15 cellular contexts compared by ENCODE assay signal in genomic region chr6:20455175-20456075, GRCh38. TPM values are rescaled to one million over a fixed set of nuclear protein-coding genes. Genes with fewer than 3 reads are reported as not detected.
DNase-seq lines count a peak whose midpoint lies in the region; ATAC-seq, FAIRE-seq and TF ChIP-seq lines count a peak whose summit lies in the region.
"Had no signal": no experiment of that assay in that cellular context is flagged by ENCODE, and none has a peak within 500 bp of the region (broad histone marks: within the 10 kb centered on the region; RNA-seq: fewer than 3 reads in every experiment).

No MANE protein-coding gene starts in this region.

- peak; percentile 33 for DNase-seq in AG20443 (ENCODE audit: low spot score)
- DNase-seq in HS-5 (ENCODE audit: low read depth) = peak; percentile 6
- peak; percentile 54 for DNase-seq in bronchial epithelial cell (ENCODE audit: low read depth)
- peak; percentile 80 for DNase-seq in left lobe of liver (ENCODE audit: low spot score)
- DNase-seq in MV-4-11 (lab: John Stamatoyannopoulos, UW) = no peak
- DNase-seq in effector memory CD8-positive, alpha-beta T cell = no peak
- DNase-seq in smooth muscle cell (lab: John Stamatoyannopoulos, UW; ENCODE audit: unreplicated experiment) = no peak
- DNase-seq: activated CD8-positive, alpha-beta memory T cell treated with anti-CD3 and anti-CD28 coated beads, Interleukin-2, amount 50 U/mL, for 4 hours; erythroblast; left lung; NCI-H446 treated with DMSO at 0.1 percent for 48 hours; Peyer's patch; stimulated activated CD4-positive, alpha-beta T cell treated with anti-CD3 and anti-CD28 coated beads, Interleukin-1b, Interleukin-23, amount 100 ng/mL, for 48 hours; stimulated activated naive CD4-positive, alpha-beta T cell had no signal

- H3K27me3 ChIP-seq in bronchial epithelial cell (ENCODE audit: control insufficient read depth, insufficient read depth, low read length) (no peaks in the 10 kb centered on the region), smooth muscle cell (ENCODE audit: low read depth) (no peaks in the 10 kb centered on the region)
- H3K27me3 ChIP-seq: left lung, Peyer's patch had no signal

- H2AFZ ChIP-seq in smooth muscle cell (ENCODE audit: low read depth) = no peak overlapping the region

- H3K27me3 Mint-ChIP-seq in effector memory CD8-positive, alpha-beta T cell = no peaks in the 10 kb centered on the region

- peaks cover 23 to 38% of the 10 kb centered on the region in 2 donors for H3K4me1 Mint-ChIP-seq in effector memory CD8-positive, alpha-beta T cell (ENCODE audit: low read depth in 2 of 2)

- WGBS in smooth muscle cell (ENCODE audit: low lambda C conversion rate) = 59% methylated on average over 5 of the region's 5 CpGs

- ATAC-seq in left lobe of liver (peak; percentile 99), HG03520 (IDR thresholded peaks at IDR 0.05; ENCODE audit: unreplicated experiment) (no peak)
- ATAC-seq in effector memory CD8-positive, alpha-beta T cell (replicated peaks) = no peak
- ATAC-seq: left lung had no signal

- H3K36me3 ChIP-seq in bronchial epithelial cell (ENCODE audit: control insufficient read depth, insufficient read depth, low read length) = no peaks in the 10 kb centered on the region
- no peaks in the 10 kb centered on the region for H3K36me3 ChIP-seq in smooth muscle cell (ENCODE audit: low read depth)
- H3K36me3 ChIP-seq: left lung, Peyer's patch had no signal

- no peak overlapping the region for H3K4me3 Mint-ChIP-seq in effector memory CD8-positive, alpha-beta T cell

- no peaks in the 10 kb centered on the region for H3K36me3 Mint-ChIP-seq in effector memory CD8-positive, alpha-beta T cell (ENCODE audit: insufficient read depth)

- H3K79me2 ChIP-seq in smooth muscle cell (ENCODE audit: low read depth) = peaks cover 99% of the 10 kb centered on the region

- H3K4me3 ChIP-seq in bronchial epithelial cell (ENCODE audit: low read depth, low read length) (no peak overlapping the region), smooth muscle cell (no peak overlapping the region)
- H3K4me3 ChIP-seq: left lung, Peyer's patch had no signal

- no peaks in the 10 kb centered on the region for H3K9me3 ChIP-seq in smooth muscle cell (replicated peaks; ENCODE audit: low read depth)
- H3K9me3 ChIP-seq: left lung, Peyer's patch had no signal

- no peak for FAIRE-seq in bronchial epithelial cell (lab: Jason Lieb, UNC)

- H3F3A ChIP-seq in smooth muscle cell (ENCODE audit: low read depth) = no peaks in the 10 kb centered on the region

- H3K27ac ChIP-seq in smooth muscle cell (ENCODE audit: low read depth) = no peak overlapping the region
- H3K27ac ChIP-seq: left lung had no signal

- peaks cover 97% of the 10 kb centered on the region for H4K20me1 ChIP-seq in smooth muscle cell (ENCODE audit: low read depth)

- no peak overlapping the region for H3K9ac ChIP-seq in smooth muscle cell (ENCODE audit: low read depth)

- H3K9me3 Mint-ChIP-seq in effector memory CD8-positive, alpha-beta T cell = no peaks in the 10 kb centered on the region

- TF ChIP-seq CTCF in bronchial epithelial cell (IDR thresholded peaks at IDR 0.05; ENCODE audit: insufficient read depth, low read length, severe bottlenecking) (no peak), smooth muscle cell (IDR thresholded peaks at IDR 0.05; ENCODE audit: borderline replicate concordance, insufficient read depth, poor library complexity, severe bottlenecking) (no peak)

- no peak overlapping the region for H3K4me2 ChIP-seq in smooth muscle cell

- H3K27ac Mint-ChIP-seq in effector memory CD8-positive, alpha-beta T cell = peak overlapping the region in 1 of 2 donors; percentile 46

- peaks cover 3% of the 10 kb centered on the region for H3K4me1 ChIP-seq in smooth muscle cell (ENCODE audit: low read depth)
- H3K4me1 ChIP-seq: left lung had no signal

RNA-seq across cellular contexts. Expression of gene E2F3, which starts 53.7 kb away (rescaled TPM):
- total RNA-seq in bronchial epithelial cell (1.9 and 2.6 TPM in 2 replicates), left lobe of liver (1.4 TPM), smooth muscle cell (12.6 and 16.3 TPM in 2 replicates)
- polyA plus RNA-seq in smooth muscle cell = 7.9 and 9.6 TPM in 2 replicates

Comparison
In these comparisons a context has a peak if more than half of its experiments do, and no peak if none do; other contexts are left out.
1. DNase-seq: peak in AG20443 (single experiment), HS-5 (single experiment), bronchial epithelial cell (single experiment) and left lobe of liver (single experiment); none in MV-4-11 (single experiment), effector memory CD8-positive, alpha-beta T cell (0 of 3) and smooth muscle cell (single experiment).